In the genomic region with DNA sequence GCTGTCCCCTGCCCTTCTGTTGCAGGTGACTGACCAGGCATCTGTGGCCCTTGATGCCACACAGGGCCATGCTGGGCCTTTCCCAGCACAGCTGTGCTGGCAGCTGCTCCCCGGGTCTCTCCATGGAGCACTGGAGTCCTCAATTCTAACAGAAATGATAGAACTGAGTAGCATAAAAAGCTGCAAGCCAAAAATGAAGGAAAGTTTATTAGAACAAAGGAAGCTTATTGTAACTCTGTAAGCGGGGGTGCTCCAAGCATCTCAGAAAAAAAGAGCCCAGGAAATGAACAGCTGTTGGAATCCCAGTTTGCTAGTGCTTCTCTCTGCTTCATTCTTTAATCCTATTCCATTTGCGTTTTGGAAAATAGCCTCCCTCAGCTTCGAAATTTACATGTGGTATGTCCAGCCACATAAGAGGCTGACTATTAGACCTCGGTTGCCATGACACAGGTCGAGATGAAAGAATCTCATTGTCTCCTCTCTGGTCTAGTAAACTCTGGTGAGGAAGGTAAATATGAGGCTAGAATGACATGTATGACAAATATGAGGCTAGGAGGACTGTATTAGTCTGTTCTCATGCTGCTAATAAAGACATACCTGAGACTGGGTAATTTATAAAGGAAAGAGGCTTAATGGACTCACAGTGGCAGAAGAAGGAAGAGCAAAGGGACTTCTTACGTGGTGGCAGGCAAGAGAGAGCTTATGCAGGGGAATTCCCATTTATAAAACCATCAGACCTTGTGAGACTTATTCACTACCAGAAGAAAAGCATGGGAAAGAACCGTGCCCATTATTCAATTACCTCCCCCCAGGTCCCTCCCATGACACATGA, we compare ENCODE assay signal across 11 cellular contexts. TPM values are rescaled to one million over a fixed set of nuclear protein-coding genes. Genes with fewer than 3 reads are reported as not detected.
A peak's percentile ranks its signal among the peaks of the same experiment; 100 is the strongest.
DNase-seq lines count a peak whose midpoint lies in the region; ATAC-seq and TF ChIP-seq lines count a peak whose summit lies in the region.
"Had no signal": no experiment of that assay in that cellular context is flagged by ENCODE, and none has a peak within 500 bp of the region (broad histone marks: within the 10 kb centered on the region; RNA-seq: fewer than 3 reads in every experiment).

No MANE protein-coding gene starts in this region.

- no peaks in the 10 kb centered on the region for H3K79me1 ChIP-seq in neuronal stem cell (ENCODE audit: low read depth, low read length)

- peak overlapping the region in 3 of 4 donors; percentile 49 to 82 (median 70) for H3K27ac ChIP-seq in body of pancreas
- no peak overlapping the region for H3K27ac ChIP-seq in neuronal stem cell (replicated peaks; ENCODE audit: low read length)
- H3K27ac ChIP-seq: C4-2B, parathyroid adenoma had no signal

- H3K9me3 ChIP-seq in body of pancreas (no peaks in the 10 kb centered on the region), neuronal stem cell (replicated peaks in 1 of 2; ENCODE audit: control insufficient read depth in 2 of 2, insufficient read depth in 1 of 2, low read depth in 1 of 2, low read length in 2 of 2) (peaks cover 0 to under 1% of the 10 kb centered on the region in 2 donors)

- H3K4ac ChIP-seq in neuronal stem cell (ENCODE audit: low read length): no peak overlapping the region

- no peak overlapping the region for H3K14ac ChIP-seq in neuronal stem cell (ENCODE audit: low read length)

- ATAC-seq in HG02798 (IDR thresholded peaks at IDR 0.05; ENCODE audit: poor library complexity, unreplicated experiment): peak; percentile 37
- ATAC-seq in body of pancreas: no peak
- ATAC-seq in GM21381 (IDR thresholded peaks at IDR 0.05; ENCODE audit: unreplicated experiment): no peak

- H3K36me3 ChIP-seq in body of pancreas (replicated peaks in 1 of 2; ENCODE audit: insufficient read depth in 1 of 2, low read depth in 2 of 2) (no peaks in the 10 kb centered on the region), neuronal stem cell (replicated peaks in 1 of 2; ENCODE audit: control insufficient read depth in 2 of 2, insufficient read depth in 2 of 2, low read length in 2 of 2) (no peaks in the 10 kb centered on the region)

- H2AFZ ChIP-seq in neuronal stem cell (ENCODE audit: low read length): peak overlapping the region; percentile 32
- H2AFZ ChIP-seq: parathyroid adenoma had no signal

- no peak overlapping the region for H2AK5ac ChIP-seq in neuronal stem cell (ENCODE audit: low read depth, low read length)

- in situ Hi-C loops in GM13976 (cut with MboI; ENCODE audit: low sequenced_read_pairs, unreplicated experiment): no loop called here

- no peak overlapping the region for H3K9ac ChIP-seq in neuronal stem cell (ENCODE audit: low read depth, low read length, poor library complexity)
- H3K9ac ChIP-seq: parathyroid adenoma had no signal

- TF ChIP-seq POLR2A in body of pancreas (IDR thresholded peaks at IDR 0.05): no peak

- H2BK12ac ChIP-seq in neuronal stem cell (ENCODE audit: low read length): no peak overlapping the region

- no peak overlapping the region for H4K8ac ChIP-seq in neuronal stem cell (ENCODE audit: low read depth, low read length)

- no peak overlapping the region for H4K91ac ChIP-seq in neuronal stem cell (ENCODE audit: low read depth, low read length, poor library complexity)

- 55 to 70% methylated on average over 8 of the region's 8 CpGs for WGBS in body of pancreas, 2 donors
- WGBS in neuronal stem cell (ENCODE audit: extremely low coverage in 2 of 2, insufficient read length in 2 of 2, insufficient replicate concordance in 1 of 2), 2 donors: no CpG with 5 or more reads among the region's 8 CpGs

- no peaks in the 10 kb centered on the region for H3K27me3 ChIP-seq in body of pancreas
- no peaks in the 10 kb centered on the region for H3K27me3 ChIP-seq in neuronal stem cell (ENCODE audit: control insufficient read depth in 3 of 3, insufficient read depth in 3 of 3, low read depth in 1 of 3, low read length in 3 of 3)

- H3K23ac ChIP-seq in neuronal stem cell (ENCODE audit: low read depth, low read length, poor library complexity): no peak overlapping the region

- H3K4me3 ChIP-seq in body of pancreas (no peak overlapping the region), neuronal stem cell (ENCODE audit: low read length in 2 of 2) (no peak overlapping the region)

- intact Hi-C loops in body of pancreas (cut with DNase I): no loop called here

- H2BK120ac ChIP-seq in neuronal stem cell (ENCODE audit: low read depth, low read length): no peak overlapping the region

- peaks cover 35% of the 10 kb centered on the region for H3K4me1 ChIP-seq in body of pancreas
- peaks cover 8 to 14% of the 10 kb centered on the region in 2 donors for H3K4me1 ChIP-seq in neuronal stem cell (ENCODE audit: control insufficient read depth in 2 of 2, insufficient read depth in 1 of 2, low read depth in 1 of 2, low read length in 2 of 2)
- H3K4me1 ChIP-seq: parathyroid adenoma had no signal

- no peak overlapping the region for H2BK15ac ChIP-seq in neuronal stem cell (ENCODE audit: low read length)

- TF ChIP-seq CTCF in GM13976 (IDR thresholded peaks at IDR 0.05; ENCODE audit: borderline replicate concordance, control extremely low read depth, extremely low read depth, insufficient read depth, missing control alignments) (no peak), body of pancreas (IDR thresholded peaks at IDR 0.05) (no peak)

- no peak overlapping the region for H3K4me2 ChIP-seq in neuronal stem cell (ENCODE audit: insufficient read depth, low read length, poor library complexity, severe bottlenecking)

- no peak overlapping the region for H2BK5ac ChIP-seq in neuronal stem cell (ENCODE audit: low read length)

- DNase-seq in GM13976 (ENCODE audit: low spot score) (peak; percentile 32), body of pancreas (no peak), neuronal stem cell (ENCODE audit: low spot score) (no peak), T-helper 2 cell (no peak)
- no peak for DNase-seq in stimulated activated CD4-positive, alpha-beta T cell treated with anti-CD3 and anti-CD28 coated beads, Interleukin-2, amount 100 ng/mL, for 48 hours
- DNase-seq in activated naive CD4-positive, alpha-beta T cell treated with Interleukin-2 at 50 U/mL for 16 hours: no peak
- DNase-seq: KG1 had no signal

- no peak overlapping the region for H3K18ac ChIP-seq in neuronal stem cell (ENCODE audit: low read length)

RNA-seq across cellular contexts. Expression of a gene that starts 23.7 kb away (rescaled TPM):
- 10 to 100 TPM; 17.6 to 24.7 TPM for total RNA-seq in body of pancreas
- 5.7 TPM for polyA plus RNA-seq in neuronal stem cell (2013, experiment 1 of 2)
- 5.4 TPM for polyA plus RNA-seq in neuronal stem cell (2013, experiment 2 of 2)

RNA-seq across cellular contexts. Expression of a gene that starts 27.5 kb away (rescaled TPM):
- total RNA-seq in body of pancreas: 1 to 10 TPM; 5.3 to 9.1 TPM
- 0.07 TPM for polyA plus RNA-seq in neuronal stem cell (2013, experiment 1 of 2)
- 0.04 TPM for polyA plus RNA-seq in neuronal stem cell (2013, experiment 2 of 2)
